In genomic region chr17:75589919-75590303, GRCh38 we compare ENCODE assay signal across 10 cellular contexts. TPM values are rescaled to one million over a fixed set of nuclear protein-coding genes. Genes with fewer than 3 reads are reported as not detected.
DNase-seq lines count a peak whose midpoint lies in the region; TF ChIP-seq lines count a peak whose summit lies in the region.
"Had no signal": no experiment of that assay in that cellular context is flagged by ENCODE, and none has a peak within 500 bp of the region (broad histone marks: within the 10 kb centered on the region; RNA-seq: fewer than 3 reads in every experiment).

No MANE protein-coding gene starts in this region.

- no CpG with 5 or more reads among the region's 29 CpGs for WGBS in iPS DF 6.9 (ENCODE audit: insufficient coverage, insufficient read length)
- 68 to 85% (median 72%) methylated on average over 12 to 29 of the region's 29 CpGs for WGBS in spleen, 5 donors

- intact Hi-C loops in spleen (cut with DNase I; ENCODE audit: low total_unique reads) = loop anchor here (5.0 kb wide), 2 partner anchors 73 to 163 kb away; partner anchors contain the start of genes CASKIN2 and TSEN54

- H3K36me3 ChIP-seq in SK-N-MC (ENCODE audit: insufficient read depth, low read length) (no peaks in the 10 kb centered on the region), iPS DF 6.9 (ENCODE audit: control insufficient read depth, insufficient read depth, low read length) (no peaks in the 10 kb centered on the region), spleen (peaks cover 0 to 39% (median 3%) of the 10 kb centered on the region in 6 donors)

- no peaks in the 10 kb centered on the region for H3K27me3 ChIP-seq in iPS DF 6.9 (ENCODE audit: control insufficient read depth, insufficient read depth, low read length)
- H3K27me3 ChIP-seq in spleen (replicated peaks in 1 of 7) = peaks cover 0 to 11% (median 0%) of the 10 kb centered on the region in 7 donors

- H3K4me3 ChIP-seq in SK-N-MC (peak overlapping the region; percentile 80), iPS DF 6.9 (ENCODE audit: low read length) (peak overlapping the region; percentile 5; the same call in 1 of the 2 replicates), spleen (peak overlapping the region; percentile 46 to 91 (median 66))

- peaks cover 3% of the 10 kb centered on the region for H3K4me1 ChIP-seq in iPS DF 6.9 (ENCODE audit: control insufficient read depth, insufficient read depth, low read length)
- H3K4me1 ChIP-seq in spleen = peaks cover 6 to 44% (median 29%) of the 10 kb centered on the region in 6 donors

- peak overlapping the region; percentile 67 for H3K9ac ChIP-seq in SK-N-MC (ENCODE audit: insufficient read length)

- H3K27ac ChIP-seq in SK-N-MC (no peak overlapping the region), iPS DF 6.9 (ENCODE audit: low read length) (no peak overlapping the region), spleen (peak overlapping the region; percentile 93 to 98 (median 96))

- peak; percentile 44 for DNase-seq in DMS53 (lab: John Stamatoyannopoulos, UW)
- DNase-seq in DMS53 treated with DMSO at 0.1 percent for 48 hours (lab: John Stamatoyannopoulos, UW; ENCODE audit: unreplicated experiment) = no peak
- DNase-seq in SK-N-MC (ENCODE audit: low read depth, low spot score) = no peak
- DNase-seq in iPS DF 6.9 (ENCODE audit: low read depth, low spot score) = no peak
- DNase-seq in spleen = no peak
- no peak for DNase-seq in stimulated activated naive CD4-positive, alpha-beta T cell treated with Interleukin-2 at 50 U/mL for 16 hours (lab: John Stamatoyannopoulos, UW)
- DNase-seq in NCI-H1048 (lab: John Stamatoyannopoulos, UW) = no peak
- DNase-seq in ureter (ENCODE audit: low spot score) = no peak

- H3K9me3 ChIP-seq in SK-N-MC (ENCODE audit: low read depth, low read length) (no peaks in the 10 kb centered on the region), iPS DF 6.9 (ENCODE audit: control insufficient read depth, insufficient read depth, low read length) (no peaks in the 10 kb centered on the region), spleen (no peaks in the 10 kb centered on the region)

- TF ChIP-seq POLR2A in spleen (IDR thresholded peaks at IDR 0.05) = no peak

- no peak for TF ChIP-seq CTCF in spleen (IDR thresholded peaks at IDR 0.05 in 8 of 11, conservative IDR thresholded peaks at IDR 0.05 in 3 of 11)

RNA-seq across cellular contexts. Expression of gene MYO15B, which starts 2.3 kb away (rescaled TPM):
- 100 to 1,000 TPM; 203 to 569 (median 292) TPM for total RNA-seq in spleen
- polyA plus RNA-seq in spleen = 100 to 1,000 TPM; 123 to 551 (median 402) TPM
- total RNA-seq in ureter = 267 TPM

RNA-seq across cellular contexts. Expression of gene SMIM5, which starts 43.3 kb away (rescaled TPM):
- total RNA-seq in spleen = 1 to 10 TPM; 2.1 to 5.1 (median 3.4) TPM
- 1 to 10 TPM; 3.0 to 4.7 (median 4.7) TPM for polyA plus RNA-seq in spleen
- 9.5 TPM for total RNA-seq in ureter
- total RNA-seq: dermis microvascular lymphatic vessel endothelial cell, HT1080 had no signal

Comparison
In these comparisons a context has a peak if more than half of its experiments do, and no peak if none do; other contexts are left out.
1. H3K27ac ChIP-seq: peak in spleen (8 of 8); none in SK-N-MC (single experiment) and iPS DF 6.9 (single experiment).
2. H3K4me3 ChIP-seq: peak in every context shown above with its lines; median percentile 80 in SK-N-MC; 66 in spleen; 5 in iPS DF 6.9.